ENCODE assay signal across 9 cellular contexts in genomic region chr4:26861434-26862186, GRCh38. TPM values are rescaled to one million over a fixed set of nuclear protein-coding genes. Genes with fewer than 3 reads are reported as not detected.
DNase-seq lines count a peak whose midpoint lies in the region; ATAC-seq, FAIRE-seq and TF ChIP-seq lines count a peak whose summit lies in the region.
"Had no signal": no experiment of that assay in that cellular context is flagged by ENCODE, and none has a peak within 500 bp of the region (broad histone marks: within the 10 kb centered on the region; RNA-seq: fewer than 3 reads in every experiment).

No MANE protein-coding gene starts in this region.

- peak overlapping the region; percentile 92 for H2AFZ ChIP-seq in neuronal stem cell (ENCODE audit: low read length)

- under 1% methylated on average over 36 of the region's 36 CpGs for WGBS in HUES64
- no CpG with 5 or more reads among the region's 36 CpGs for WGBS in neuronal stem cell (ENCODE audit: extremely low coverage in 2 of 2, insufficient read length in 2 of 2, insufficient replicate concordance in 1 of 2), 2 donors
- under 1% methylated on average over 35 of the region's 36 CpGs for WGBS in suprapubic skin

- no peak overlapping the region for H2AK5ac ChIP-seq in neuronal stem cell (ENCODE audit: low read depth, low read length)

- TF ChIP-seq CTCF in foreskin fibroblast (IDR thresholded peaks at IDR 0.05; ENCODE audit: low read depth, low read length): no peak
- no peak for TF ChIP-seq CTCF in suprapubic skin (IDR thresholded peaks at IDR 0.05)

- TF ChIP-seq POLR2A in suprapubic skin (IDR thresholded peaks at IDR 0.05): no peak

- peak overlapping the region; percentile 99 for H2BK5ac ChIP-seq in neuronal stem cell (ENCODE audit: low read length)

- H3K18ac ChIP-seq in neuronal stem cell (ENCODE audit: low read length): peak overlapping the region; percentile 98

- H3K14ac ChIP-seq in neuronal stem cell (ENCODE audit: low read length): peak overlapping the region; percentile 89

- H3K9ac ChIP-seq in HUES64 (ENCODE audit: low read depth, low read length) (peak overlapping the region; percentile 75), neuronal stem cell (ENCODE audit: low read depth, low read length, poor library complexity) (peak overlapping the region; percentile 95)

- peak overlapping the region; percentile 64; the same call in 1 of the 2 replicates for H3K27ac ChIP-seq in HUES64 (ENCODE audit: low read depth, low read length)
- H3K27ac ChIP-seq in neuronal stem cell (replicated peaks; ENCODE audit: low read length): peak overlapping the region; percentile 93
- peak overlapping the region; percentile 98 for H3K27ac ChIP-seq in suprapubic skin

- H3K4me3 ChIP-seq in HUES64 (ENCODE audit: low read length) (peak overlapping the region; percentile 74), foreskin fibroblast (ENCODE audit: low read depth in 1 of 2, low read length in 2 of 2) (peak overlapping the region; percentile 63 to 85), neuronal stem cell (ENCODE audit: low read length in 2 of 2) (peak overlapping the region; percentile 73 to 92), suprapubic skin (peak overlapping the region; percentile 98)

- peaks cover 4% of the 10 kb centered on the region for H3K79me1 ChIP-seq in neuronal stem cell (ENCODE audit: low read depth, low read length)

- peak overlapping the region; percentile 72 for H3K4me2 ChIP-seq in neuronal stem cell (ENCODE audit: insufficient read depth, low read length, poor library complexity, severe bottlenecking)

- ATAC-seq in GM21447 (IDR thresholded peaks at IDR 0.05; ENCODE audit: unreplicated experiment): peak; percentile 47

- H2BK12ac ChIP-seq in neuronal stem cell (ENCODE audit: low read length): no peak overlapping the region

- no peak overlapping the region for H4K8ac ChIP-seq in neuronal stem cell (ENCODE audit: low read depth, low read length)

- no peak overlapping the region for H3K23ac ChIP-seq in neuronal stem cell (ENCODE audit: low read depth, low read length, poor library complexity)

- no peak overlapping the region for H2BK120ac ChIP-seq in neuronal stem cell (ENCODE audit: low read depth, low read length)

- H3K27me3 ChIP-seq in HUES64 (ENCODE audit: insufficient read depth, low read length) (peaks cover 17% of the 10 kb centered on the region), neuronal stem cell (ENCODE audit: control insufficient read depth in 3 of 3, insufficient read depth in 3 of 3, low read depth in 1 of 3, low read length in 3 of 3) (no peaks in the 10 kb centered on the region), suprapubic skin (no peaks in the 10 kb centered on the region)

- no peaks in the 10 kb centered on the region for H3K36me3 ChIP-seq in HUES64 (ENCODE audit: insufficient read depth, low read length)
- no peaks in the 10 kb centered on the region for H3K36me3 ChIP-seq in neuronal stem cell (replicated peaks in 1 of 2; ENCODE audit: control insufficient read depth in 2 of 2, insufficient read depth in 2 of 2, low read length in 2 of 2)
- H3K36me3 ChIP-seq in suprapubic skin: no peaks in the 10 kb centered on the region

- no peak for FAIRE-seq in RCC 7860 (lab: Jason Lieb, UNC)
- FAIRE-seq: frontal cortex had no signal

- H4K91ac ChIP-seq in neuronal stem cell (ENCODE audit: low read depth, low read length, poor library complexity): no peak overlapping the region

- no peak for TF ChIP-seq EP300 in suprapubic skin (IDR thresholded peaks at IDR 0.05)

- H3K9me3 ChIP-seq in HUES64 (ENCODE audit: insufficient read depth, low read depth, low read length): no peaks in the 10 kb centered on the region
- no peaks in the 10 kb centered on the region for H3K9me3 ChIP-seq in neuronal stem cell (replicated peaks in 1 of 2; ENCODE audit: control insufficient read depth in 2 of 2, insufficient read depth in 1 of 2, low read depth in 1 of 2, low read length in 2 of 2)
- no peaks in the 10 kb centered on the region for H3K9me3 ChIP-seq in suprapubic skin

- H2BK15ac ChIP-seq in neuronal stem cell (ENCODE audit: low read length): no peak overlapping the region

- peak; percentile 84 for DNase-seq in DMS 273 (lab: John Stamatoyannopoulos, UW; ENCODE audit: unreplicated experiment)
- DNase-seq in RCC 7860 (ENCODE audit: low spot score): peak; percentile 57
- peak; percentile 91 for DNase-seq in activated effector memory CD4-positive, alpha-beta T cell treated with anti-CD3 and anti-CD28 coated beads, Interleukin-2, amount 50 U/mL, for 16 hours
- peak; percentile 50 to 79 for DNase-seq in foreskin fibroblast
- peak; percentile 63 for DNase-seq in neuronal stem cell (ENCODE audit: low spot score)
- peak; percentile 84 to 85 for DNase-seq in suprapubic skin (ENCODE audit: low spot score in 2 of 2)

- H3K4me1 ChIP-seq in HUES64 (ENCODE audit: insufficient read depth, low read length) (peaks cover 63% of the 10 kb centered on the region), neuronal stem cell (ENCODE audit: control insufficient read depth in 2 of 2, insufficient read depth in 1 of 2, low read depth in 1 of 2, low read length in 2 of 2) (peaks cover 4 to 17% of the 10 kb centered on the region in 2 donors), suprapubic skin (peaks cover 65% of the 10 kb centered on the region)

- H3K4ac ChIP-seq in neuronal stem cell (ENCODE audit: low read length): no peak overlapping the region

RNA-seq across cellular contexts. Expression of gene STIM2, which starts 1.0 kb away (rescaled TPM):
- polyA plus RNA-seq in HUES64 (2013, experiment 1 of 2): 15.9 TPM
- polyA plus RNA-seq in HUES64 (2013, experiment 2 of 2): 14.6 TPM
- polyA plus RNA-seq in neuronal stem cell (2013, experiment 1 of 2): 23.4 TPM
- polyA plus RNA-seq in neuronal stem cell (2013, experiment 2 of 2): 23.3 TPM
- 10 to 100 TPM; 20.2 to 37.3 (median 27.5) TPM for total RNA-seq in suprapubic skin

Comparison
In these comparisons a context has a peak if more than half of its experiments do, and no peak if none do; other contexts are left out.
1. Peak in every context shown above with its lines: DNase-seq, ATAC-seq, H3K4me3 ChIP-seq and H3K27ac ChIP-seq.